In genomic region chr4:1793940-1794808, GRCh38 we compare ENCODE assay signal across 1 cellular context.
TF ChIP-seq lines count a peak whose summit lies in the region.

No MANE protein-coding gene starts in this region.

TF ChIP-seq in K562, 482 proteins besides CTCF, POLR2A, EP300 and RAD21 (continued from another document and continues in another):
- TF ChIP-seq ZMIZ1 (IDR thresholded peaks at IDR 0.05; ENCODE audit: low read depth in 2 of 2, low read length in 2 of 2): no peak
- no peak for TF ChIP-seq SAFB2 (IDR thresholded peaks at IDR 0.05; ENCODE audit: borderline replicate concordance, low read depth, low read length, severe bottlenecking)
- TF ChIP-seq RBBP5 (IDR thresholded peaks at IDR 0.05; ENCODE audit: borderline replicate concordance, insufficient read depth, low read length, poor library complexity, severe bottlenecking): peak; percentile 54
- peak; percentile 95 for TF ChIP-seq CHD1 (IDR thresholded peaks at IDR 0.05; ENCODE audit: low read length)
- TF ChIP-seq STAT5A (IDR thresholded peaks at IDR 0.05; ENCODE audit: borderline replicate concordance, low read length): no peak
- no peak for TF ChIP-seq ZC3H4 (CRISPR knock-in tag; IDR thresholded peaks at IDR 0.05; ENCODE audit: borderline replicate concordance)
- TF ChIP-seq ATF4 (CRISPR knock-in tag; IDR thresholded peaks at IDR 0.05): no peak
- TF ChIP-seq, protein P1, sequence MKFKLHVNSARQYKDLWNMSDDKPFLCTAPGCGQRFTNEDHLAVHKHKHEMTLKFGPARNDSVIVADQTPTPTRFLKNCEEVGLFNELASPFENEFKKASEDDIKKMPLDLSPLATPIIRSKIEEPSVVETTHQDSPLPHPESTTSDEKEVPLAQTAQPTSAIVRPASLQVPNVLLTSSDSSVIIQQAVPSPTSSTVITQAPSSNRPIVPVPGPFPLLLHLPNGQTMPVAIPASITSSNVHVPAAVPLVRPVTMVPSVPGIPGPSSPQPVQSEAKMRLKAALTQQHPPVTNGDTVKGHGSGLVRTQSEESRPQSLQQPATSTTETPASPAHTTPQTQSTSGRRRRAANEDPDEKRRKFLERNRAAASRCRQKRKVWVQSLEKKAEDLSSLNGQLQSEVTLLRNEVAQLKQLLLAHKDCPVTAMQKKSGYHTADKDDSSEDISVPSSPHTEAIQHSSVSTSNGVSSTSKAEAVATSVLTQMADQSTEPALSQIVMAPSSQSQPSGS (CRISPR knock-in tag; IDR thresholded peaks at IDR 0.05): no peak
- no peak for TF ChIP-seq BRF1 (IDR thresholded peaks at IDR 0.05; ENCODE audit: borderline replicate concordance, extremely low read depth, insufficient read length)
- TF ChIP-seq CHD7 (IDR thresholded peaks at IDR 0.05; ENCODE audit: low read depth, low read length): no peak
- 0 out of 2 replicates have a peak, but pooled peaks have one; percentile 46 for TF ChIP-seq RBM14 (IDR thresholded peaks at IDR 0.05; ENCODE audit: borderline replicate concordance, insufficient read depth, low read depth, low read length)
- no peak for TF ChIP-seq ATF6 (CRISPR knock-in tag; IDR thresholded peaks at IDR 0.05)
- TF ChIP-seq COPS2 (conservative IDR thresholded peaks at IDR 0.05): no peak
- no peak for TF ChIP-seq ZNF263 (CRISPR knock-in tag; IDR thresholded peaks at IDR 0.05; ENCODE audit: borderline replicate concordance)
- no peak for TF ChIP-seq KLF10 (CRISPR knock-in tag; IDR thresholded peaks at IDR 0.05)
- TF ChIP-seq ERF (CRISPR knock-in tag; IDR thresholded peaks at IDR 0.05): no peak
- TF ChIP-seq ZC3H11A (IDR thresholded peaks at IDR 0.05; ENCODE audit: low read depth, low read length): no peak
- TF ChIP-seq HDAC1 (IDR thresholded peaks at IDR 0.05): no peak
- TF ChIP-seq AFF4 (CRISPR knock-in tag; IDR thresholded peaks at IDR 0.05): no peak
- TF ChIP-seq WHSC1 (IDR thresholded peaks at IDR 0.05; ENCODE audit: low read length): no peak
- TF ChIP-seq NFRKB (IDR thresholded peaks at IDR 0.05; ENCODE audit: low read depth): no peak
- TF ChIP-seq, protein P2, sequence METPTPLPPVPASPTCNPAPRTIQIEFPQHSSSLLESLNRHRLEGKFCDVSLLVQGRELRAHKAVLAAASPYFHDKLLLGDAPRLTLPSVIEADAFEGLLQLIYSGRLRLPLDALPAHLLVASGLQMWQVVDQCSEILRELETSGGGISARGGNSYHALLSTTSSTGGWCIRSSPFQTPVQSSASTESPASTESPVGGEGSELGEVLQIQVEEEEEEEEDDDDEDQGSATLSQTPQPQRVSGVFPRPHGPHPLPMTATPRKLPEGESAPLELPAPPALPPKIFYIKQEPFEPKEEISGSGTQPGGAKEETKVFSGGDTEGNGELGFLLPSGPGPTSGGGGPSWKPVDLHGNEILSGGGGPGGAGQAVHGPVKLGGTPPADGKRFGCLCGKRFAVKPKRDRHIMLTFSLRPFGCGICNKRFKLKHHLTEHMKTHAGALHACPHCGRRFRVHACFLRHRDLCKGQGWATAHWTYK (CRISPR knock-in tag; IDR thresholded peaks at IDR 0.05): peak; percentile 88
- TF ChIP-seq, protein P3, sequence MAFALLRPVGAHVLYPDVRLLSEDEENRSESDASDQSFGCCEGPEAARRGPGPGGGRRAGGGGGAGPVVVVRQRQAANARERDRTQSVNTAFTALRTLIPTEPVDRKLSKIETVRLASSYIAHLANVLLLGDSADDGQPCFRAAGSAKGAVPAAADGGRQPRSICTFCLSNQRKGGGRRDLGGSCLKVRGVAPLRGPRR (CRISPR knock-in tag; IDR thresholded peaks at IDR 0.05): no peak
- TF ChIP-seq LARP7 (IDR thresholded peaks at IDR 0.05): no peak
- no peak for TF ChIP-seq RBM25 (IDR thresholded peaks at IDR 0.05; ENCODE audit: low read depth, low read length, severe bottlenecking)
- TF ChIP-seq ZNF79 (CRISPR knock-in tag; IDR thresholded peaks at IDR 0.05; ENCODE audit: low read depth): no peak
- no peak for TF ChIP-seq ZNF551 (CRISPR knock-in tag; IDR thresholded peaks at IDR 0.05)
- no peak for TF ChIP-seq LCOR (CRISPR knock-in tag; IDR thresholded peaks at IDR 0.05)
- no peak for TF ChIP-seq HEY1 (CRISPR knock-in tag; IDR thresholded peaks at IDR 0.05; ENCODE audit: borderline replicate concordance)
- no peak for TF ChIP-seq TBL1XR1 (IDR thresholded peaks at IDR 0.05; ENCODE audit: low read length in 2 of 2)
- TF ChIP-seq ZNF830 (CRISPR knock-in tag; IDR thresholded peaks at IDR 0.05): no peak
- peak; percentile 67; the same call in 1 of the 2 replicates for TF ChIP-seq HNRNPL (IDR thresholded peaks at IDR 0.05; ENCODE audit: low read depth, low read length)
- no peak for TF ChIP-seq ZBTB17 (CRISPR knock-in tag; IDR thresholded peaks at IDR 0.05)
- no peak for TF ChIP-seq ELF1 (tag; IDR thresholded peaks at IDR 0.05)
